ENCODE assay signal across 24 cellular contexts in the genomic region with DNA sequence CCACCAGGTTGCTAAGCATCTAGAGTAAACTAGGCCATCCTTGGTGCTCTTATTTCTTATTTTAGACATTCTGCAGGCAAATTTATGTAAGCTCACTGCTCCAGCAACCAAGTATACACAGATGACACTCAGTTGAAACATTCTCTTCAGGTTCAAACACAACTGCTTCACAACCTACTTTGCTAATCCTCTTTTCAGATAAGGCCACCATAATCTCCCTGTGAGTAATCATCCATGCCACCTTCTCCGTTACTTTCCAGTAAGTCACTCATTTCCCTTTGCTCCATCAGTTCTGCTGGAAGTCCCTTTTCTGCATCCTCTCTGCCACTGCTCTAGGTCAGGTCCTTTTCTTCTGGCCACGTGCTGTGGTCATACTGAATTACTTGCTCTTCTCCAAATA.
"Had no signal": no experiment of that assay in that cellular context is flagged by ENCODE, and none has a peak within 500 bp of the region (broad histone marks: within the 10 kb centered on the region; RNA-seq: fewer than 3 reads in every experiment).

No MANE protein-coding gene starts in this region.

- H3K27me3 Mint-ChIP-seq: activated CD4-positive, alpha-beta T cell treated with anti-CD3 and anti-CD28 coated beads, Interleukin-2, amount 10 ng/mL, durations not matched to agents 24 days and 14 days; activated CD8-positive, alpha-beta memory T cell treated with anti-CD3 and anti-CD28 coated beads, Interleukin-2, amount 10 ng/mL, durations not matched to agents 7 days and 5 days; activated naive CD4-positive, alpha-beta T cell treated with anti-CD3 and anti-CD28 coated beads, Interleukin-2, amount 50 U/mL, for 24 hours; activated T-cell treated with anti-CD3 and anti-CD28 coated beads, Interleukin-2, amount 50 U/mL, for 24 hours had no signal

- H3K27me3 ChIP-seq: ascending aorta, body of pancreas had no signal

- H3K4me3 ChIP-seq: ascending aorta, body of pancreas had no signal

- H3K27ac Mint-ChIP-seq: activated B cell treated with CpG ODN at 0.5 μM for 24 hours; activated CD4-positive, alpha-beta T cell treated with anti-CD3 and anti-CD28 coated beads, Interleukin-2, amount 10 ng/mL, durations not matched to agents 24 days and 14 days; activated CD8-positive, alpha-beta memory T cell treated with anti-CD3 and anti-CD28 coated beads, Interleukin-2, amount 10 ng/mL, durations not matched to agents 7 days and 5 days; activated naive CD4-positive, alpha-beta T cell treated with anti-CD3 and anti-CD28 coated beads, Interleukin-2, amount 50 U/mL, for 24 hours; activated T-cell treated with anti-CD3 and anti-CD28 coated beads, Interleukin-2, amount 50 U/mL, for 24 hours; activated T-helper 1 cell treated with anti-CD3 and anti-CD28 coated beads, Interleukin-12 subunit alpha, Interleukin-12 subunit beta, Interleukin-2, Interleukin-4 antibody, amounts not matched to agents 30 ng/mL and 10 ng/mL and 1 ng/mL, durations not matched to agents 14 hours and 24 hours and 36 hours; T-helper 1 cell treated with Interleukin-12 subunit alpha and Interleukin-12 subunit beta and Interleukin-4 antibody, amounts not matched to agents 30 μg/mL and 1 μg/mL, for 36 hours had no signal

- H3K36me3 ChIP-seq: ascending aorta had no signal

- H3K36me3 Mint-ChIP-seq: activated CD8-positive, alpha-beta memory T cell treated with anti-CD3 and anti-CD28 coated beads, Interleukin-2, amount 10 ng/mL, durations not matched to agents 7 days and 5 days; activated naive CD4-positive, alpha-beta T cell treated with anti-CD3 and anti-CD28 coated beads, Interleukin-2, amount 50 U/mL, for 24 hours had no signal

- H3K4me1 Mint-ChIP-seq: activated B cell treated with CpG ODN at 0.5 μM for 24 hours; activated CD4-positive, alpha-beta T cell treated with anti-CD3 and anti-CD28 coated beads, Interleukin-2, amount 10 ng/mL, durations not matched to agents 24 days and 14 days; activated CD8-positive, alpha-beta memory T cell treated with anti-CD3 and anti-CD28 coated beads, Interleukin-2, amount 10 ng/mL, durations not matched to agents 7 days and 5 days; activated naive CD4-positive, alpha-beta T cell treated with anti-CD3 and anti-CD28 coated beads, Interleukin-2, amount 50 U/mL, for 24 hours had no signal

- DNase-seq: activated B cell treated with CpG ODN at 0.5 μM for 24 hours; activated CD4-positive, alpha-beta T cell treated with anti-CD3 and anti-CD28 coated beads for 1 hour; activated CD4-positive, alpha-beta T cell treated with anti-CD3 and anti-CD28 coated beads, Interleukin-2, amount 10 ng/mL, durations not matched to agents 24 days and 14 days; activated CD4-positive, alpha-beta T cell treated with anti-CD3 and anti-CD28 coated beads, Interleukin-2, amount 50 U/mL, for 48 hours; activated CD8-positive, alpha-beta memory T cell treated with anti-CD3 and anti-CD28 coated beads, Interleukin-2, amount 10 ng/mL, durations not matched to agents 7 days and 5 days; activated effector memory CD4-positive, alpha-beta T cell treated with Interleukin-2 at 50 U/mL for 16 hours; activated naive CD4-positive, alpha-beta T cell; activated T-cell treated with anti-CD3 and anti-CD28 coated beads, Interleukin-2, amount 50 U/mL, for 24 hours; amniotic stem cell; body of pancreas; MV-4-11; NCI-H1092 treated with DMSO at 0.1 percent for 48 hours; NCI-H1417 treated with DMSO at 0.1 percent for 48 hours; NCI-H1694; NCI-H2029; NCI-H446; NCI-H524; NCI-H748 treated with DMSO at 0.1 percent for 48 hours; SHP77 had no signal

- H3K9me3 Mint-ChIP-seq: activated CD4-positive, alpha-beta T cell treated with anti-CD3 and anti-CD28 coated beads, Interleukin-2, amount 10 ng/mL, durations not matched to agents 24 days and 14 days; activated naive CD4-positive, alpha-beta T cell treated with anti-CD3 and anti-CD28 coated beads, Interleukin-2, amount 50 U/mL, for 24 hours; activated T-cell treated with anti-CD3 and anti-CD28 coated beads, Interleukin-2, amount 50 U/mL, for 24 hours; activated T-helper 1 cell treated with anti-CD3 and anti-CD28 coated beads, Interleukin-12 subunit alpha, Interleukin-12 subunit beta, Interleukin-2, Interleukin-4 antibody, amounts not matched to agents 30 ng/mL and 10 ng/mL and 1 ng/mL, durations not matched to agents 14 hours and 24 hours and 36 hours; T-helper 1 cell treated with Interleukin-12 subunit alpha and Interleukin-12 subunit beta and Interleukin-4 antibody, amounts not matched to agents 30 μg/mL and 1 μg/mL, for 36 hours had no signal

- H3K4me3 Mint-ChIP-seq: activated B cell treated with CpG ODN at 0.5 μM for 24 hours; activated CD4-positive, alpha-beta T cell treated with anti-CD3 and anti-CD28 coated beads, Interleukin-2, amount 10 ng/mL, durations not matched to agents 24 days and 14 days; activated CD8-positive, alpha-beta memory T cell treated with anti-CD3 and anti-CD28 coated beads, Interleukin-2, amount 10 ng/mL, durations not matched to agents 7 days and 5 days; activated naive CD4-positive, alpha-beta T cell treated with anti-CD3 and anti-CD28 coated beads, Interleukin-2, amount 50 U/mL, for 24 hours; activated T-cell treated with anti-CD3 and anti-CD28 coated beads, Interleukin-2, amount 50 U/mL, for 24 hours; activated T-helper 1 cell treated with anti-CD3 and anti-CD28 coated beads, Interleukin-12 subunit alpha, Interleukin-12 subunit beta, Interleukin-2, Interleukin-4 antibody, amounts not matched to agents 30 ng/mL and 10 ng/mL and 1 ng/mL, durations not matched to agents 14 hours and 24 hours and 36 hours; T-helper 1 cell treated with Interleukin-12 subunit alpha and Interleukin-12 subunit beta and Interleukin-4 antibody, amounts not matched to agents 30 μg/mL and 1 μg/mL, for 36 hours had no signal

- ATAC-seq: activated CD8-positive, alpha-beta memory T cell treated with anti-CD3 and anti-CD28 coated beads, Interleukin-2, amount 10 ng/mL, durations not matched to agents 7 days and 5 days; body of pancreas; HepG2 had no signal

- H3K9me3 ChIP-seq: ascending aorta had no signal
